ENCODE assay signal across 8 cellular contexts in genomic region chr7:138449580-138449979, GRCh38. TPM values are rescaled to one million over a fixed set of nuclear protein-coding genes. Genes with fewer than 3 reads are reported as not detected.
A peak's percentile ranks its signal among the peaks of the same experiment; 100 is the strongest.
DNase-seq lines count a peak whose midpoint lies in the region; ATAC-seq and TF ChIP-seq lines count a peak whose summit lies in the region.

No MANE protein-coding gene starts in this region.

- H3K4me2 ChIP-seq in H9 (ENCODE audit: insufficient read depth, insufficient read length, low read length): no peak overlapping the region

- no peak overlapping the region for H3K27ac ChIP-seq in H9 (ENCODE audit: insufficient read length, low read depth, low read length)

- no peaks in the 10 kb centered on the region for H3K79me1 ChIP-seq in H9 (ENCODE audit: insufficient read depth, low read depth, low read length, poor library complexity, severe bottlenecking)

- H4K5ac ChIP-seq in H9 (ENCODE audit: insufficient read length, low read depth, low read length): no peak overlapping the region

- WGBS in H9 (ENCODE audit: extremely low coverage, insufficient read length, low lambda C conversion rate): no CpG with 5 or more reads among the region's 6 CpGs

- H3K56ac ChIP-seq in H9 (ENCODE audit: insufficient read length, low read depth, low read length): no peak overlapping the region

- no peaks in the 10 kb centered on the region for H3K36me3 ChIP-seq in kidney epithelial cell (ENCODE audit: control insufficient read depth, insufficient read depth, low read length)

- POLR2A ChIA-PET in activated CD4-positive, alpha-beta memory T cell treated with anti-CD3 and anti-CD28 coated beads, Interleukin-2, amount 10 ng/mL, durations not matched to agents 7 days and 5 days (lab: Charles Lee): no interaction called here

- peaks cover 2% of the 10 kb centered on the region for H4K20me1 ChIP-seq in H9 (ENCODE audit: control insufficient read depth, insufficient read depth, insufficient read length)

- no peak overlapping the region for H2BK15ac ChIP-seq in H9 (ENCODE audit: low read depth, low read length)

- no peak overlapping the region for H3K18ac ChIP-seq in H9 (ENCODE audit: insufficient read length, low read depth, low read length)

- H3K27me3 Mint-ChIP-seq in H9 (ENCODE audit: low read depth): no peaks in the 10 kb centered on the region
- peaks cover 6% of the 10 kb centered on the region for H3K27me3 Mint-ChIP-seq in activated CD4-positive, alpha-beta memory T cell treated with anti-CD3 and anti-CD28 coated beads, Interleukin-2, amount 10 ng/mL, durations not matched to agents 7 days and 5 days

- DNase-seq in ACHN: peak; percentile 32
- peak; percentile 47 for DNase-seq in H9
- DNase-seq in activated CD4-positive, alpha-beta memory T cell treated with anti-CD3 and anti-CD28 coated beads, Interleukin-2, amount 10 ng/mL, durations not matched to agents 7 days and 5 days: peak; percentile 35
- DNase-seq in kidney epithelial cell (ENCODE audit: low read depth): no peak
- no peak for DNase-seq in NCI-H1694 (lab: John Stamatoyannopoulos, UW)
- no peak for DNase-seq in amniotic stem cell (lab: John Stamatoyannopoulos, UW)
- DNase-seq in NCI-H2107 (lab: John Stamatoyannopoulos, UW): no peak

- H3K27me3 ChIP-seq in H9 (ENCODE audit: insufficient read depth, low read length) (no peaks in the 10 kb centered on the region), kidney epithelial cell (ENCODE audit: control insufficient read depth, insufficient read depth, low read length) (no peaks in the 10 kb centered on the region)

- no peak overlapping the region for H3K23ac ChIP-seq in H9 (ENCODE audit: insufficient read length, low read depth, low read length)

- peaks cover 7 to 16% of the 10 kb centered on the region in 2 experiments for H3K4me1 Mint-ChIP-seq in H9
- no peaks in the 10 kb centered on the region for H3K4me1 Mint-ChIP-seq in activated CD4-positive, alpha-beta memory T cell treated with anti-CD3 and anti-CD28 coated beads, Interleukin-2, amount 10 ng/mL, durations not matched to agents 7 days and 5 days

- H2BK120ac ChIP-seq in H9 (ENCODE audit: low read depth, low read length, poor library complexity, severe bottlenecking): no peak overlapping the region

- no peak overlapping the region for H3K4me3 Mint-ChIP-seq in H9
- no peak overlapping the region for H3K4me3 Mint-ChIP-seq in activated CD4-positive, alpha-beta memory T cell treated with anti-CD3 and anti-CD28 coated beads, Interleukin-2, amount 10 ng/mL, durations not matched to agents 7 days and 5 days

- ATAC-seq in HG02588 (IDR thresholded peaks at IDR 0.05; ENCODE audit: unreplicated experiment): no peak

- H3K9me3 Mint-ChIP-seq in H9: peaks cover 8 to 12% of the 10 kb centered on the region in 2 experiments; a peak in 4 of 5 replicates
- H3K9me3 Mint-ChIP-seq in activated CD4-positive, alpha-beta memory T cell treated with anti-CD3 and anti-CD28 coated beads, Interleukin-2, amount 10 ng/mL, durations not matched to agents 7 days and 5 days: no peaks in the 10 kb centered on the region

- H3K4me1 ChIP-seq in H9 (ENCODE audit: insufficient read depth, low read length): no peaks in the 10 kb centered on the region

- H2AK5ac ChIP-seq in H9 (ENCODE audit: insufficient read length, low read length): no peak overlapping the region

- H3K9ac ChIP-seq in H9 (ENCODE audit: extremely low read depth, insufficient read length, low read length): no peak overlapping the region

- H2BK20ac ChIP-seq in H9 (ENCODE audit: low read depth, low read length, poor library complexity, severe bottlenecking): no peak overlapping the region

- TF ChIP-seq CTCF in H9 (conservative IDR thresholded peaks at IDR 0.05): peak; percentile 72
- peak; percentile 32 for TF ChIP-seq CTCF in kidney epithelial cell (IDR thresholded peaks at IDR 0.05; ENCODE audit: insufficient read depth, low read length, poor library complexity, severe bottlenecking)

- no peak overlapping the region for H3K14ac ChIP-seq in H9 (ENCODE audit: insufficient read depth, low read length)

- no peak overlapping the region for H3K4ac ChIP-seq in H9 (ENCODE audit: low read depth, low read length)

- no peak overlapping the region for H2BK12ac ChIP-seq in H9 (ENCODE audit: insufficient read length, low read depth, low read length)

- H3K27ac Mint-ChIP-seq in H9: peak overlapping the region in 1 of 3 experiments; percentile 17; a peak in 1 of 7 replicates
- H3K27ac Mint-ChIP-seq in activated CD4-positive, alpha-beta memory T cell treated with anti-CD3 and anti-CD28 coated beads, Interleukin-2, amount 10 ng/mL, durations not matched to agents 7 days and 5 days: no peak overlapping the region

- in situ Hi-C loops in ACHN (cut with HindIII; ENCODE audit: low pct_ligation_motif_present, low pct_unique_long_range_greater_than_20kb, low sequenced_read_pairs): no loop called here

- CTCF ChIA-PET in activated CD4-positive, alpha-beta memory T cell treated with anti-CD3 and anti-CD28 coated beads, Interleukin-2, amount 10 ng/mL, durations not matched to agents 7 days and 5 days (lab: Charles Lee): interaction anchor here (1.1 to 1.2 kb wide), 2 partner anchors 8 to 289 kb away, joined by 4 to 9 read pairs; no protein-coding TSS in a partner anchor

- H3K79me2 ChIP-seq in H9 (ENCODE audit: insufficient read depth, low read length): no peaks in the 10 kb centered on the region

- H4K91ac ChIP-seq in H9 (ENCODE audit: insufficient read length, low read depth, low read length): no peak overlapping the region

- no peak overlapping the region for H3K4me3 ChIP-seq in kidney epithelial cell (ENCODE audit: low read depth, low read length)

- no peaks in the 10 kb centered on the region for H3K9me3 ChIP-seq in H9 (ENCODE audit: control insufficient read depth, low read depth, low read length)

- H2BK5ac ChIP-seq in H9 (ENCODE audit: insufficient read length, low read length): no peak overlapping the region

- H3T11ph ChIP-seq in H9 (ENCODE audit: low read length): no peak overlapping the region

- H3K23me2 ChIP-seq in H9 (ENCODE audit: insufficient read length, low read depth, low read length, poor library complexity, severe bottlenecking): no peaks in the 10 kb centered on the region

- H3K36me3 Mint-ChIP-seq in H9 (ENCODE audit: insufficient read depth in 1 of 3, low read depth in 3 of 3): peaks cover 0 to 25% (median 4%) of the 10 kb centered on the region in 3 experiments; a peak in 5 of 7 replicates
- H3K36me3 Mint-ChIP-seq in activated CD4-positive, alpha-beta memory T cell treated with anti-CD3 and anti-CD28 coated beads, Interleukin-2, amount 10 ng/mL, durations not matched to agents 7 days and 5 days (ENCODE audit: low read depth): no peaks in the 10 kb centered on the region

- no peak overlapping the region for H4K8ac ChIP-seq in H9 (replicated peaks; ENCODE audit: insufficient read length, low read depth, low read length)

- no peak overlapping the region for H2AFZ ChIP-seq in H9 (ENCODE audit: low read length)

RNA-seq across cellular contexts. Expression of gene TRIM24, which starts 10.5 kb away (rescaled TPM):
- 255 and 260 TPM in 2 replicates for total RNA-seq in H9 (2021)
- 10 to 100 TPM; 17.8 to 19.6 TPM for total RNA-seq in activated CD4-positive, alpha-beta memory T cell treated with anti-CD3 and anti-CD28 coated beads, Interleukin-2, amount 10 ng/mL, durations not matched to agents 7 days and 5 days
- total RNA-seq in kidney epithelial cell: 20.7 and 22.4 TPM in 2 replicates

Comparison
In these comparisons a context has a peak if more than half of its experiments do, and no peak if none do; other contexts are left out.
1. DNase-seq: peak in ACHN (single experiment), H9 (single experiment) and activated CD4-positive, alpha-beta memory T cell treated with anti-CD3 and anti-CD28 coated beads, Interleukin-2, amount 10 ng/mL, durations not matched to agents 7 days and 5 days (single experiment); none in kidney epithelial cell (single experiment), NCI-H1694 (single experiment), amniotic stem cell (single experiment) and NCI-H2107 (single experiment).
2. RNA of gene TRIM24, which starts 10.5 kb away (total RNA-seq): 255 to 260 TPM in H9; 20.7 to 22.4 TPM in kidney epithelial cell and 17.8 to 19.6 TPM in activated CD4-positive, alpha-beta memory T cell treated with anti-CD3 and anti-CD28 coated beads, Interleukin-2, amount 10 ng/mL, durations not matched to agents 7 days and 5 days; every median in the first group is over 10 times any median in the second.